Comparison of ENCODE assay signal across 10 cellular contexts in genomic region chr2:178448968-178449661, GRCh38. TPM values are rescaled to one million over a fixed set of nuclear protein-coding genes. Genes with fewer than 3 reads are reported as not detected.
DNase-seq lines count a peak whose midpoint lies in the region; ATAC-seq and TF ChIP-seq lines count a peak whose summit lies in the region.
"Had no signal": no experiment of that assay in that cellular context is flagged by ENCODE, and none has a peak within 500 bp of the region (broad histone marks: within the 10 kb centered on the region; RNA-seq: fewer than 3 reads in every experiment).

No MANE protein-coding gene starts in this region.

- H3K4me1 ChIP-seq in A673 (ENCODE audit: insufficient read depth, low read length, poor library complexity, severe bottlenecking), result peaks cover 16% of the 10 kb centered on the region

- H3K27me3 ChIP-seq in A673 (replicated peaks; ENCODE audit: insufficient read depth, low read depth, low read length, poor library complexity) (no peaks in the 10 kb centered on the region), brain microvascular endothelial cell (replicated peaks) (no peaks in the 10 kb centered on the region)
- H3K27me3 ChIP-seq: upper lobe of left lung had no signal

- CTCF ChIA-PET in A673 (lab: Charles Lee), result no interaction called here

- peaks cover 27% of the 10 kb centered on the region for H3K4me1 Mint-ChIP-seq in activated naive CD8-positive, alpha-beta T cell treated with anti-CD3 and anti-CD28 coated beads for 36 hours
- peaks cover 13% of the 10 kb centered on the region for H3K4me1 Mint-ChIP-seq in memory B cell

- ATAC-seq in GM21619 (IDR thresholded peaks at IDR 0.05; ENCODE audit: unreplicated experiment) (peak; percentile 9), memory B cell (ENCODE audit: low read depth) (no peak), GM18502 (IDR thresholded peaks at IDR 0.05; ENCODE audit: poor library complexity, unreplicated experiment) (no peak)

- peaks cover 31% of the 10 kb centered on the region for H3K36me3 ChIP-seq in A673 (ENCODE audit: insufficient read depth, low read length, poor library complexity, severe bottlenecking)
- peaks cover 20% of the 10 kb centered on the region for H3K36me3 ChIP-seq in brain microvascular endothelial cell (replicated peaks)

- no peaks in the 10 kb centered on the region for H3K9me3 ChIP-seq in A673 (ENCODE audit: low read depth, low read length, poor library complexity, severe bottlenecking)
- H3K9me3 ChIP-seq: upper lobe of left lung had no signal

- peaks cover 24% of the 10 kb centered on the region for H3K36me3 Mint-ChIP-seq in activated naive CD8-positive, alpha-beta T cell treated with anti-CD3 and anti-CD28 coated beads for 36 hours
- peaks cover 18% of the 10 kb centered on the region for H3K36me3 Mint-ChIP-seq in memory B cell

- peak overlapping the region; percentile 94 for H3K27ac Mint-ChIP-seq in activated naive CD8-positive, alpha-beta T cell treated with anti-CD3 and anti-CD28 coated beads for 36 hours
- peak overlapping the region; percentile 96 for H3K27ac Mint-ChIP-seq in memory B cell

- peak overlapping the region; percentile 83 for H3K4me3 ChIP-seq in A673 (ENCODE audit: low read depth, low read length, poor library complexity, severe bottlenecking)
- H3K4me3 ChIP-seq in brain microvascular endothelial cell (ENCODE audit: low read depth, low read length), result no peak overlapping the region

- in situ Hi-C loops in brain microvascular endothelial cell (cut with HindIII; ENCODE audit: low pct_ligation_motif_present, low sequenced_read_pairs), result no loop called here

- intact Hi-C loops in A673 (cut with micrococcal nuclease; ENCODE audit: unreplicated experiment), result no loop called here

- H3K27me3 Mint-ChIP-seq in activated naive CD8-positive, alpha-beta T cell treated with anti-CD3 and anti-CD28 coated beads for 36 hours, result no peaks in the 10 kb centered on the region
- H3K27me3 Mint-ChIP-seq in memory B cell, result no peaks in the 10 kb centered on the region
- H3K27me3 Mint-ChIP-seq: dendritic cell treated with granulocyte-macrophage colony-stimulating factor and Interleukin-4, amounts not matched to agents 40 ng/mL and 50 ng/mL, for 4 days had no signal

- no peaks in the 10 kb centered on the region for H3K9me3 Mint-ChIP-seq in activated naive CD8-positive, alpha-beta T cell treated with anti-CD3 and anti-CD28 coated beads for 36 hours
- H3K9me3 Mint-ChIP-seq in memory B cell, result no peaks in the 10 kb centered on the region
- H3K9me3 Mint-ChIP-seq: dendritic cell treated with granulocyte-macrophage colony-stimulating factor and Interleukin-4, amounts not matched to agents 40 ng/mL and 50 ng/mL, for 4 days had no signal

- no peak for DNase-seq in A673 (ENCODE audit: low spot score)
- DNase-seq in activated naive CD8-positive, alpha-beta T cell treated with anti-CD3 and anti-CD28 coated beads for 36 hours, result no peak
- DNase-seq in memory B cell (ENCODE audit: low spot score in 2 of 2), result no peak
- DNase-seq in brain microvascular endothelial cell, result no peak
- DNase-seq in NCI-H446 treated with DMSO at 0.1 percent for 48 hours (lab: John Stamatoyannopoulos, UW), result no peak
- no peak for DNase-seq in DMS153 (lab: John Stamatoyannopoulos, UW)
- DNase-seq: upper lobe of left lung had no signal

- H3K4me3 Mint-ChIP-seq in activated naive CD8-positive, alpha-beta T cell treated with anti-CD3 and anti-CD28 coated beads for 36 hours, result peak overlapping the region; percentile 87
- no peak overlapping the region for H3K4me3 Mint-ChIP-seq in memory B cell

- no peak for TF ChIP-seq CTCF in A673 (conservative IDR thresholded peaks at IDR 0.05; ENCODE audit: low read depth, low read length)
- no peak for TF ChIP-seq CTCF in brain microvascular endothelial cell (IDR thresholded peaks at IDR 0.05; ENCODE audit: low read depth, low read length, missing control alignments)

- BruUV-seq in A673 (replicated peaks; lab: Mats Ljungman, UMichigan), result no TSS peak

- peak overlapping the region; percentile 97 for H3K27ac ChIP-seq in A673 (ENCODE audit: low read depth, low read length, poor library complexity, severe bottlenecking)
- H3K27ac ChIP-seq in brain microvascular endothelial cell, result no peak overlapping the region

- POLR2A ChIA-PET in A673 (lab: Charles Lee; ENCODE audit: low non-redundant PET), result no interaction called here

RNA-seq across cellular contexts. Expression of gene PRKRA, which starts 1.9 kb away (rescaled TPM):
- total RNA-seq in A673 (2021), result 62.6 and 66.4 TPM in 2 replicates
- total RNA-seq in activated naive CD8-positive, alpha-beta T cell treated with anti-CD3 and anti-CD28 coated beads for 36 hours, result 10 to 100 TPM; 64.7 to 66.1 TPM

RNA-seq across cellular contexts. Expression of gene PJVK, which starts 2.1 kb away (rescaled TPM):
- 1.9 and 2.3 TPM in 2 replicates for total RNA-seq in A673 (2021)
- total RNA-seq in activated naive CD8-positive, alpha-beta T cell treated with anti-CD3 and anti-CD28 coated beads for 36 hours, result 1 to 10 TPM; 2.8 to 3.4 TPM

RNA-seq across cellular contexts. Expression of gene FKBP7, which starts 29.3 kb away (rescaled TPM):
- 17.1 and 18.4 TPM in 2 replicates for total RNA-seq in A673 (2021)
- total RNA-seq in activated naive CD8-positive, alpha-beta T cell treated with anti-CD3 and anti-CD28 coated beads for 36 hours, result 1 to 10 TPM; 3.8 to 4.7 TPM

RNA-seq across cellular contexts. Expression of gene PLEKHA3, which starts 31.1 kb away (rescaled TPM):
- 26.6 and 27.0 TPM in 2 replicates for total RNA-seq in A673 (2021)
- total RNA-seq in activated naive CD8-positive, alpha-beta T cell treated with anti-CD3 and anti-CD28 coated beads for 36 hours, result 10 to 100 TPM; 24.9 to 28.1 TPM
